14 cellular contexts compared by ENCODE assay signal in the genomic region with DNA sequence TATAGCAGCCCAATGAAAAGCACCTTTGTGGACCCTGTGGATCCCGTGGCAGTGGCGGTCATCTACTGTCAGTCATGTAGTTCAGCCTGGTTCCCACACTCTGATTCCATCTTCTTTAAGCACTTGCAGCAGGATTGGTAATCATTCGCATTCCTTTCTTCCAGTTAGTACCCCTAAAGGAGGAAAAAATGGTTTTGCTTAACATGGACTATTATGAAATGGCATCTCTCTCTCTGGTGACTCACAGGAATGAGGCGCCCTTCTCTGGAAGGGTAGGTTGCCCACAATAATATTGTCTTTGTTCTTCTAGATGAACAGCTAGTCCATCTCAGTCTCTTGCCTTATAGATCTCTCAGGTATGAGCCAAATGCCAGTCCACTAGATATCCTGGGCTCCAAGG.
DNase-seq lines count a peak whose midpoint lies in the region; ATAC-seq and TF ChIP-seq lines count a peak whose summit lies in the region.
"Had no signal": no experiment of that assay in that cellular context is flagged by ENCODE, and none has a peak within 500 bp of the region (broad histone marks: within the 10 kb centered on the region; RNA-seq: fewer than 3 reads in every experiment).

No MANE protein-coding gene starts in this region.

- no peak for TF ChIP-seq CTCF in mammary epithelial cell (conservative IDR thresholded peaks at IDR 0.05 in 1 of 2, IDR thresholded peaks at IDR 0.05 in 1 of 2; ENCODE audit: extremely low read depth in 1 of 2, insufficient read depth in 1 of 2, low read depth in 1 of 2, low read length in 2 of 2)

- CTCF ChIA-PET in mammary epithelial cell (lab: Charles Lee; ENCODE audit: low non-redundant PET), result no interaction called here
- CTCF ChIA-PET in activated CD4-positive, alpha-beta T cell treated with anti-CD3 and anti-CD28 coated beads, Interleukin-2, amount 10 ng/mL, durations not matched to agents 7 days and 5 days (lab: Charles Lee), result no interaction called here

- H3K27ac Mint-ChIP-seq in activated CD4-positive, alpha-beta T cell treated with anti-CD3 and anti-CD28 coated beads, Interleukin-2, amount 10 ng/mL, durations not matched to agents 7 days and 5 days, result no peak overlapping the region
- H3K27ac Mint-ChIP-seq: endodermal cell had no signal

- H3K9me3 ChIP-seq in mammary epithelial cell (replicated peaks; ENCODE audit: insufficient read depth, low read length), result no peaks in the 10 kb centered on the region
- H3K9me3 ChIP-seq: upper lobe of left lung had no signal

- peak; percentile 67 for DNase-seq in AG08395 (ENCODE audit: low spot score)
- DNase-seq in LHCN-M2 (ENCODE audit: low read depth), result peak; percentile 80
- DNase-seq in mammary epithelial cell, result peak; percentile 93
- peak; percentile 14 for DNase-seq in kidney glomerular epithelial cell (lab: John Stamatoyannopoulos, UW)
- DNase-seq in activated CD4-positive, alpha-beta T cell treated with anti-CD3 and anti-CD28 coated beads, Interleukin-2, amount 10 ng/mL, durations not matched to agents 7 days and 5 days, result no peak
- no peak for DNase-seq in SHP77 treated with DMSO at 0.1 percent for 48 hours (lab: John Stamatoyannopoulos, UW)
- DNase-seq: ACHN; activated CD4-positive, CD25-positive, alpha-beta regulatory T cell treated with anti-CD3 and anti-CD28 coated beads, Interleukin-2, amount 50 U/mL, for 72 hours; activated T-cell treated with anti-CD3 and anti-CD28 coated beads, Interleukin-2, amount 50 U/mL, for 4 hours; endodermal cell; SW 1271; upper lobe of left lung had no signal

- H3K27me3 Mint-ChIP-seq in activated CD4-positive, alpha-beta T cell treated with anti-CD3 and anti-CD28 coated beads, Interleukin-2, amount 10 ng/mL, durations not matched to agents 7 days and 5 days, result no peaks in the 10 kb centered on the region

- POLR2A ChIA-PET in activated CD4-positive, alpha-beta T cell treated with anti-CD3 and anti-CD28 coated beads, Interleukin-2, amount 10 ng/mL, durations not matched to agents 7 days and 5 days (lab: Charles Lee), result no interaction called here

- no peaks in the 10 kb centered on the region for H3K27me3 ChIP-seq in mammary epithelial cell (ENCODE audit: insufficient read depth, low read length)
- H3K27me3 ChIP-seq: upper lobe of left lung had no signal

- intact Hi-C loops in mammary epithelial cell (cut with micrococcal nuclease), result no loop called here

- 6% methylated on average over 4 of the region's 4 CpGs for WGBS in mammary epithelial cell (ENCODE audit: low coverage, missing lambda C conversion rate)

- peak overlapping the region; percentile 85 for H2AFZ ChIP-seq in mammary epithelial cell (ENCODE audit: low read depth, low read length)

- H3K4me2 ChIP-seq in mammary epithelial cell (ENCODE audit: insufficient read depth, low read depth, low read length), result peak overlapping the region; percentile 64

- dilution Hi-C loops in mammary epithelial cell (cut with HindIII; ENCODE audit: low sequenced_read_pairs), result no loop called here

- in situ Hi-C loops in mammary epithelial cell (cut with MboI; ENCODE audit: low sequenced_read_pairs in 2 of 2), result no loop called here

- no peak overlapping the region for H3K4me3 Mint-ChIP-seq in activated CD4-positive, alpha-beta T cell treated with anti-CD3 and anti-CD28 coated beads, Interleukin-2, amount 10 ng/mL, durations not matched to agents 7 days and 5 days
- H3K4me3 Mint-ChIP-seq: activated T-cell treated with anti-CD3 and anti-CD28 coated beads, Interleukin-2, amount 50 U/mL, for 4 hours; endodermal cell had no signal

- H3K9ac ChIP-seq in mammary epithelial cell (ENCODE audit: insufficient read depth, low read length), result no peak overlapping the region

- no peaks in the 10 kb centered on the region for H3K9me3 Mint-ChIP-seq in activated CD4-positive, alpha-beta T cell treated with anti-CD3 and anti-CD28 coated beads, Interleukin-2, amount 10 ng/mL, durations not matched to agents 7 days and 5 days
- H3K9me3 Mint-ChIP-seq: activated T-cell treated with anti-CD3 and anti-CD28 coated beads, Interleukin-2, amount 50 U/mL, for 4 hours had no signal

- H3K79me2 ChIP-seq in mammary epithelial cell (ENCODE audit: insufficient read depth, low read length), result no peaks in the 10 kb centered on the region

- no TSS peak for BruUV-seq in mammary epithelial cell (replicated peaks; lab: Mats Ljungman, UMichigan)

- H3K4me1 Mint-ChIP-seq in activated CD4-positive, alpha-beta T cell treated with anti-CD3 and anti-CD28 coated beads, Interleukin-2, amount 10 ng/mL, durations not matched to agents 7 days and 5 days, result no peaks in the 10 kb centered on the region
- H3K4me1 Mint-ChIP-seq: endodermal cell had no signal

- ATAC-seq in HG03045 (IDR thresholded peaks at IDR 0.05; ENCODE audit: unreplicated experiment), result no peak
- ATAC-seq in GM19328 (IDR thresholded peaks at IDR 0.05; ENCODE audit: unreplicated experiment), result no peak
- ATAC-seq: activated T-cell treated with anti-CD3 and anti-CD28 coated beads, Interleukin-2, amount 50 U/mL, for 4 hours had no signal

- no peaks in the 10 kb centered on the region for H4K20me1 ChIP-seq in mammary epithelial cell (ENCODE audit: insufficient read depth, low read length)

- no peaks in the 10 kb centered on the region for H3K36me3 Mint-ChIP-seq in activated CD4-positive, alpha-beta T cell treated with anti-CD3 and anti-CD28 coated beads, Interleukin-2, amount 10 ng/mL, durations not matched to agents 7 days and 5 days (ENCODE audit: low read depth)

- no peaks in the 10 kb centered on the region for H3K36me3 ChIP-seq in mammary epithelial cell (ENCODE audit: insufficient read depth, low read length)
- H3K36me3 ChIP-seq: upper lobe of left lung had no signal

- peak overlapping the region; percentile 67 for H3K27ac ChIP-seq in mammary epithelial cell (ENCODE audit: insufficient read depth, low read depth, low read length)
- H3K27ac ChIP-seq: upper lobe of left lung had no signal

- peaks cover 24% of the 10 kb centered on the region for H3K4me1 ChIP-seq in mammary epithelial cell (ENCODE audit: insufficient read depth, low read length)

- no peak overlapping the region for H3K4me3 ChIP-seq in mammary epithelial cell (replicated peaks in 1 of 3; ENCODE audit: insufficient read depth in 1 of 3, low read depth in 2 of 3, low read length in 3 of 3)
- H3K4me3 ChIP-seq: upper lobe of left lung had no signal

Comparison
In these comparisons a context has a peak if more than half of its experiments do, and no peak if none do; other contexts are left out.
1. DNase-seq: peak in AG08395 (single experiment), LHCN-M2 (single experiment), mammary epithelial cell (single experiment) and kidney glomerular epithelial cell (single experiment); none in activated CD4-positive, alpha-beta T cell treated with anti-CD3 and anti-CD28 coated beads, Interleukin-2, amount 10 ng/mL, durations not matched to agents 7 days and 5 days (single experiment) and SHP77 treated with DMSO at 0.1 percent for 48 hours (single experiment).